In the genomic region with DNA sequence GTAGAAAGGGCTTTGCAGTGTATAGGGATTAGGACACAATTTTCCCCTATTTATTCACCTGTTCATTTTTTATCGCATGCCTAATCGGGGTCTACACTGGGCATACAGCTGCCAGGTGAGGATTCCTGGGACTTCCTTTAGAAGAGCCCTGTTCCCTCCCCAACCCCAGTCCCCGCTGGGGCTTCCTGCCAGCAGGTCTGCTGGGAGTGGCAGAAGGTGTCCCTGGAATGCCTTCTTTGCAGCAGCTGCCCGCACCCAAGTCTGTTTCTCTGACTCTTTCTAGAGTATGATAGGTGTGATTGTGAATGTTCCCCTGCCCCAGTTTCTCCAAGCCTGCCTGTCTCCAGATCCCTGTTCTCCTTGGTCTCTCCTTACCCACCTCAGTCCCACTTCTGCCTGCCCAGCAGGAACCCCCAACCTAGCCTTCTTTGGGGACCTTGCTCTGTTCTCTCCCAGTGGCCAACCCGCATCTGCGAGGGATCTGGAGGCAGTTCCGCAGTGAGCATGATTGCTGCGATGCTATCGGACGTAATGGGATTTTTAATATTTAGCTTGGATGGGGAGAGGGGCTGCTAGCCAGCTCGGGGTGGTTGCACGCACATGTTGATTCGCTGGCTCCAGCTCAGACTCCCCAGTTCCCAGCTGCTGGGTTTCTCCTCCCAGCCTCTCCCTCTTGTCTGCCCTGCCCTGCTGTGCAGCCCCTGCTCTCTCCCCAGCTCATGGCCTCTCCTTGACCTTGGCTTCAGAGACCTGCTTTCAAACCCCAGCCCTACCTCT, we compare ENCODE assay signal across 18 cellular contexts.
DNase-seq lines count a peak whose midpoint lies in the region; ATAC-seq, FAIRE-seq and TF ChIP-seq lines count a peak whose summit lies in the region.
"Had no signal": no experiment of that assay in that cellular context is flagged by ENCODE, and none has a peak within 500 bp of the region (broad histone marks: within the 10 kb centered on the region; RNA-seq: fewer than 3 reads in every experiment).

No MANE protein-coding gene starts in this region.

- H3K4me3 ChIP-seq in WERI-Rb-1 (ENCODE audit: low read depth, low read length) = no peak overlapping the region
- H3K4me3 ChIP-seq in keratinocyte (ENCODE audit: control insufficient read depth in 2 of 3, extremely low read depth in 1 of 3, insufficient read depth in 2 of 3, low read depth in 1 of 3, low read length in 3 of 3) = no peak overlapping the region
- H3K4me3 ChIP-seq in thyroid gland (replicated peaks in 1 of 3) = no peak overlapping the region
- H3K4me3 ChIP-seq: A549, Peyer's patch, suprapubic skin had no signal

- H3K4me1 ChIP-seq in keratinocyte (ENCODE audit: control insufficient read depth, extremely low read depth, insufficient read depth, low read length) (peaks cover 4% of the 10 kb centered on the region), thyroid gland (peaks cover 26 to 46% of the 10 kb centered on the region in 2 donors)
- H3K4me1 ChIP-seq: foreskin keratinocyte had no signal

- POLR2A ChIA-PET in T-cell (lab: Charles Lee) = no interaction called here

- no peak overlapping the region for H2AFZ ChIP-seq in keratinocyte (ENCODE audit: control insufficient read depth, low read length)

- H3K79me2 ChIP-seq in keratinocyte (ENCODE audit: control insufficient read depth, insufficient read depth, low read length) = no peaks in the 10 kb centered on the region

- H3K36me3 Mint-ChIP-seq in T-cell = no peaks in the 10 kb centered on the region
- H3K36me3 Mint-ChIP-seq: activated naive CD8-positive, alpha-beta T cell treated with anti-CD3 and anti-CD28 coated beads for 36 hours; CD4-positive, CD25-positive, alpha-beta regulatory T cell had no signal

- FAIRE-seq in keratinocyte (lab: Jason Lieb, UNC) = peak; percentile 5
- FAIRE-seq: A549 had no signal

- H3K27ac ChIP-seq in WERI-Rb-1 (peak overlapping the region; percentile 53), keratinocyte (ENCODE audit: control insufficient read depth, insufficient read depth, low read length) (no peak overlapping the region), thyroid gland (peak overlapping the region in 2 of 3 donors; percentile 59 to 60)
- H3K27ac ChIP-seq: A549, foreskin keratinocyte, suprapubic skin had no signal

- peak overlapping the region; percentile 11 for H3K4me2 ChIP-seq in keratinocyte (ENCODE audit: control insufficient read depth, extremely low read depth, insufficient read depth, low read depth, low read length)
- H3K4me2 ChIP-seq: A549 had no signal

- intact Hi-C loops in thyroid gland (cut with DNase I) = no loop called here

- no peak overlapping the region for H3K27ac Mint-ChIP-seq in T-cell
- H3K27ac Mint-ChIP-seq: activated CD4-positive, alpha-beta T cell treated with anti-CD3 and anti-CD28 coated beads, Interleukin-2, amount 10 ng/mL, durations not matched to agents 7 days and 5 days; activated naive CD8-positive, alpha-beta T cell treated with anti-CD3 and anti-CD28 coated beads for 36 hours; T-helper 2 cell treated with Interferon-gamma antibody and Interleukin-4, amounts not matched to agents 5 μg/mL and 100 μg/mL, for 36 hours had no signal

- H3K9me1 ChIP-seq in keratinocyte (ENCODE audit: control insufficient read depth, extremely low read depth, insufficient read depth, low read length) = no peaks in the 10 kb centered on the region

- ATAC-seq in HG03095 (IDR thresholded peaks at IDR 0.05; ENCODE audit: unreplicated experiment) = no peak
- no peak for ATAC-seq in HG02938 (IDR thresholded peaks at IDR 0.05; ENCODE audit: unreplicated experiment)
- no peak for ATAC-seq in T-cell (replicated peaks in 1 of 4)
- ATAC-seq: A549, foreskin keratinocyte had no signal

- H3K9me3 Mint-ChIP-seq in T-cell = no peaks in the 10 kb centered on the region
- H3K9me3 Mint-ChIP-seq: activated CD4-positive, alpha-beta T cell treated with anti-CD3 and anti-CD28 coated beads, Interleukin-2, amount 10 ng/mL, durations not matched to agents 7 days and 5 days; activated naive CD8-positive, alpha-beta T cell treated with anti-CD3 and anti-CD28 coated beads for 36 hours; CD4-positive, CD25-positive, alpha-beta regulatory T cell; T-helper 2 cell treated with Interferon-gamma antibody and Interleukin-4, amounts not matched to agents 5 μg/mL and 100 μg/mL, for 36 hours had no signal

- no peak for TF ChIP-seq POLR2A in thyroid gland (IDR thresholded peaks at IDR 0.05)

- dilution Hi-C loops in keratinocyte (cut with MboI; ENCODE audit: extremely low pct_ligation_motif_present, low sequenced_read_pairs) = no loop called here

- peaks cover 0 to 3% of the 10 kb centered on the region in 2 donors for H3K27me3 Mint-ChIP-seq in T-cell
- H3K27me3 Mint-ChIP-seq: activated naive CD8-positive, alpha-beta T cell treated with anti-CD3 and anti-CD28 coated beads for 36 hours had no signal

- H4K20me1 ChIP-seq in keratinocyte (ENCODE audit: control insufficient read depth, extremely low read depth, insufficient read depth, low read length) = no peaks in the 10 kb centered on the region

- WGBS in thyroid gland, 2 donors = 66 to 68% methylated on average over 9 to 13 of the region's 13 CpGs

- H3K9me3 ChIP-seq in WERI-Rb-1 (ENCODE audit: severe bottlenecking) (no peaks in the 10 kb centered on the region), keratinocyte (ENCODE audit: control insufficient read depth, low read depth, low read length) (no peaks in the 10 kb centered on the region), thyroid gland (no peaks in the 10 kb centered on the region)
- H3K9me3 ChIP-seq: A549, Peyer's patch, suprapubic skin had no signal

- DNase-seq in NCI-H82 (lab: John Stamatoyannopoulos, UW) (peak; percentile 68), NCI-H82 treated with DMSO at 0.1 percent for 48 hours (lab: John Stamatoyannopoulos, UW; ENCODE audit: unreplicated experiment) (no peak), WERI-Rb-1 (no peak), keratinocyte (ENCODE audit: low read depth, low spot score) (no peak), thyroid gland (peak; percentile 65 to 79), T-cell (no peak)
- DNase-seq: activated CD4-positive, alpha-beta T cell treated with anti-CD3 and anti-CD28 coated beads, Interleukin-2, amount 10 ng/mL, durations not matched to agents 7 days and 5 days; activated naive CD8-positive, alpha-beta T cell treated with anti-CD3 and anti-CD28 coated beads for 36 hours; activated T-cell treated with anti-CD3 and anti-CD28 coated beads, Interleukin-2, amount 50 U/mL, for 1 hour; CD4-positive, CD25-positive, alpha-beta regulatory T cell; NCI-H1048 had no signal

- H3K36me3 ChIP-seq in WERI-Rb-1 (no peaks in the 10 kb centered on the region), keratinocyte (ENCODE audit: control insufficient read depth in 2 of 2, extremely low read depth in 1 of 2, insufficient read depth in 2 of 2, low read length in 2 of 2) (no peaks in the 10 kb centered on the region), thyroid gland (no peaks in the 10 kb centered on the region)
- H3K36me3 ChIP-seq: Peyer's patch, suprapubic skin had no signal

- CTCF ChIA-PET in T-cell (lab: Charles Lee) = no interaction called here

- no peak overlapping the region for H3K4me3 Mint-ChIP-seq in T-cell
- H3K4me3 Mint-ChIP-seq: activated CD4-positive, alpha-beta T cell treated with anti-CD3 and anti-CD28 coated beads, Interleukin-2, amount 10 ng/mL, durations not matched to agents 7 days and 5 days; activated naive CD8-positive, alpha-beta T cell treated with anti-CD3 and anti-CD28 coated beads for 36 hours; CD4-positive, CD25-positive, alpha-beta regulatory T cell; T-helper 2 cell treated with Interferon-gamma antibody and Interleukin-4, amounts not matched to agents 5 μg/mL and 100 μg/mL, for 36 hours had no signal

- no peak overlapping the region for H3K9ac ChIP-seq in keratinocyte (ENCODE audit: control insufficient read depth, extremely low read depth, insufficient read depth, low read length)

- H3K27me3 ChIP-seq in WERI-Rb-1 (ENCODE audit: insufficient read depth, low read depth, severe bottlenecking) = no peaks in the 10 kb centered on the region
- H3K27me3 ChIP-seq in keratinocyte (ENCODE audit: control insufficient read depth, extremely low read depth, insufficient read depth, low read length) = peaks cover 8% of the 10 kb centered on the region
- no peaks in the 10 kb centered on the region for H3K27me3 ChIP-seq in thyroid gland
- H3K27me3 ChIP-seq: Peyer's patch, suprapubic skin had no signal

- TF ChIP-seq CTCF in WERI-Rb-1 (IDR thresholded peaks at IDR 0.05; ENCODE audit: low read depth, low read length) (no peak), keratinocyte (optimal IDR thresholded peaks at IDR 0.05 in 1 of 3, IDR thresholded peaks at IDR 0.05 in 1 of 3, conservative IDR thresholded peaks at IDR 0.05 in 1 of 3; ENCODE audit: extremely low read depth in 1 of 3, insufficient read depth in 2 of 3, low read length in 3 of 3) (no peak), thyroid gland (IDR thresholded peaks at IDR 0.05) (no peak)

- H3K4me1 Mint-ChIP-seq in T-cell = no peaks in the 10 kb centered on the region
- H3K4me1 Mint-ChIP-seq: activated CD4-positive, alpha-beta T cell treated with anti-CD3 and anti-CD28 coated beads, Interleukin-2, amount 10 ng/mL, durations not matched to agents 7 days and 5 days; activated naive CD8-positive, alpha-beta T cell treated with anti-CD3 and anti-CD28 coated beads for 36 hours; CD4-positive, CD25-positive, alpha-beta regulatory T cell had no signal

Comparison
In these comparisons a context has a peak if more than half of its experiments do, and no peak if none do; other contexts are left out.
1. DNase-seq: peak in NCI-H82 (single experiment) and thyroid gland (2 of 2); none in NCI-H82 treated with DMSO at 0.1 percent for 48 hours (single experiment), WERI-Rb-1 (single experiment), keratinocyte (single experiment) and T-cell (0 of 34).